Comparison of ENCODE assay signal across 1 cellular context in genomic region chr12:89348894-89349669, GRCh38.
TF ChIP-seq lines count a peak whose summit lies in the region.

No MANE protein-coding gene starts in this region.

TF ChIP-seq in HepG2, 621 proteins besides CTCF, POLR2A, EP300 and RAD21 (continued from another document):
- TF ChIP-seq ZNF512B (CRISPR knock-in tag; IDR thresholded peaks at IDR 0.05; ENCODE audit: borderline replicate concordance) = 0 out of 2 replicates have a peak, but pooled peaks have one; percentile 18
- TF ChIP-seq ZNF496 (CRISPR knock-in tag; IDR thresholded peaks at IDR 0.05; ENCODE audit: insufficient replicate concordance) = no peak
- no peak for TF ChIP-seq ZNF362 (CRISPR knock-in tag; IDR thresholded peaks at IDR 0.05; ENCODE audit: borderline replicate concordance)
- no peak for TF ChIP-seq ZNF616 (CRISPR knock-in tag; IDR thresholded peaks at IDR 0.05; ENCODE audit: low read depth)
- no peak for TF ChIP-seq ZNF414 (CRISPR knock-in tag; IDR thresholded peaks at IDR 0.05)
- no peak for TF ChIP-seq ZNF780A (CRISPR knock-in tag; IDR thresholded peaks at IDR 0.05)
- 0 out of 2 replicates have a peak, but pooled peaks have one; percentile 46 for TF ChIP-seq ZNF598 (CRISPR knock-in tag; IDR thresholded peaks at IDR 0.05; ENCODE audit: borderline replicate concordance)
- no peak; the same call in 1 of the 2 replicates for TF ChIP-seq TEF (CRISPR knock-in tag; IDR thresholded peaks at IDR 0.05)
- TF ChIP-seq PHF8 (CRISPR knock-in tag; IDR thresholded peaks at IDR 0.05) = no peak; the same call in 1 of the 2 replicates
- peak; percentile 19 for TF ChIP-seq TEAD3 (CRISPR knock-in tag; optimal IDR thresholded peaks at IDR 0.05; ENCODE audit: borderline replicate concordance)
- TF ChIP-seq ZNF121 (CRISPR knock-in tag; IDR thresholded peaks at IDR 0.05) = no peak
- 0 out of 2 replicates have a peak, but pooled peaks have one; percentile 5 for TF ChIP-seq PRDM10 (CRISPR knock-in tag; IDR thresholded peaks at IDR 0.05; ENCODE audit: low read depth)
- no peak; the same call in 1 of the 2 replicates for TF ChIP-seq ZNF687 (CRISPR knock-in tag; IDR thresholded peaks at IDR 0.05)
- TF ChIP-seq ZNF770 (CRISPR knock-in tag; IDR thresholded peaks at IDR 0.05) = no peak
- no peak for TF ChIP-seq ZBTB21 (CRISPR knock-in tag; IDR thresholded peaks at IDR 0.05)
- no peak for TF ChIP-seq CEBPG (CRISPR knock-in tag; IDR thresholded peaks at IDR 0.05)
- TF ChIP-seq ZGPAT (CRISPR knock-in tag; IDR thresholded peaks at IDR 0.05) = 0 out of 2 replicates have a peak, but pooled peaks have one; percentile 7
- no peak for TF ChIP-seq ZNF275 (CRISPR knock-in tag; IDR thresholded peaks at IDR 0.05; ENCODE audit: borderline replicate concordance)
- TF ChIP-seq ZNF543 (CRISPR knock-in tag; IDR thresholded peaks at IDR 0.05) = peak; percentile 39; the same call in 1 of the 2 replicates
- no peak for TF ChIP-seq AKAP8 (CRISPR knock-in tag; IDR thresholded peaks at IDR 0.05)
- 0 out of 2 replicates have a peak, but pooled peaks have one; percentile 16 for TF ChIP-seq ZNF777 (CRISPR knock-in tag; IDR thresholded peaks at IDR 0.05)
- TF ChIP-seq ISX (CRISPR knock-in tag; conservative IDR thresholded peaks at IDR 0.05) = no peak
- TF ChIP-seq CBX2 (IDR thresholded peaks at IDR 0.05; ENCODE audit: low read depth, low read length) = no peak
- peak; percentile 45; the same call in 1 of the 2 replicates for TF ChIP-seq CBX2 (CRISPR knock-in tag; IDR thresholded peaks at IDR 0.05; ENCODE audit: low read depth)
- no peak for TF ChIP-seq HDAC6 (IDR thresholded peaks at IDR 0.05; ENCODE audit: low read depth, low read length)
- no peak for TF ChIP-seq ZNF704 (CRISPR knock-in tag; IDR thresholded peaks at IDR 0.05; ENCODE audit: borderline replicate concordance)
- no peak for TF ChIP-seq KLF13 (CRISPR knock-in tag; IDR thresholded peaks at IDR 0.05)
- no peak for TF ChIP-seq PATZ1 (CRISPR knock-in tag; IDR thresholded peaks at IDR 0.05)
TF ChIP-seq in HepG2: peak in this region for 53.
